ENCODE assay signal across 11 cellular contexts in genomic region chr4:8592366-8593267, GRCh38.
A peak's percentile ranks its signal among the peaks of the same experiment; 100 is the strongest.
DNase-seq lines count a peak whose midpoint lies in the region; ATAC-seq and TF ChIP-seq lines count a peak whose summit lies in the region.
"Had no signal": no experiment of that assay in that cellular context is flagged by ENCODE, and none has a peak within 500 bp of the region (broad histone marks: within the 10 kb centered on the region; RNA-seq: fewer than 3 reads in every experiment).

Gene CPZ, plus strand, starts transcription at chr4:8592765. Its CDS starts 69 bp downstream, at chr4:8592834.

- no peaks in the 10 kb centered on the region for H3K9me3 ChIP-seq in iPS-18c (ENCODE audit: control insufficient read depth, insufficient read depth, low read length)

- H3K4me3 ChIP-seq in HFF-Myc (replicated peaks; ENCODE audit: low read depth, low read length) = peak within 1 kb of the TSS; percentile 41
- peak within 1 kb of the TSS; percentile 45 for H3K4me3 ChIP-seq in astrocyte of the cerebellum (ENCODE audit: low read depth, low read length)
- peak within 1 kb of the TSS; percentile 50 for H3K4me3 ChIP-seq in iPS-18c (ENCODE audit: insufficient read depth, low read depth, low read length)

- TF ChIP-seq CTCF in HFF-Myc (IDR thresholded peaks at IDR 0.05; ENCODE audit: low read depth, low read length, missing control alignments) = no peak
- TF ChIP-seq CTCF in astrocyte of the cerebellum (IDR thresholded peaks at IDR 0.05; ENCODE audit: low read depth, low read length, missing control alignments) = no peak

- DNase-seq in HFF-Myc (ENCODE audit: extremely low read depth, low read depth) (no peak), astrocyte of the cerebellum (ENCODE audit: low read depth) (no peak), stromal cell of bone marrow (ENCODE audit: low read depth) (peak; percentile 23), hepatic stellate cell (ENCODE audit: low spot score) (no peak), COLO668 (lab: John Stamatoyannopoulos, UW; ENCODE audit: unreplicated experiment) (no peak), GM19238 (ENCODE audit: insufficient read length, low spot score) (no peak)
- DNase-seq: activated T-cell treated with anti-CD3 and anti-CD28 coated beads, Interleukin-2, amount 50 U/mL, for 4 hours; effector CD4-positive, alpha-beta T cell; NCI-H2107 had no signal

- in situ Hi-C loops in astrocyte of the cerebellum (cut with HindIII; ENCODE audit: low sequenced_read_pairs) = no loop called here

- no peak for ATAC-seq in SK-N-SH treated with all-trans-retinoic acid at 6 μM for 48 hours

TF ChIP-seq in SK-N-SH treated with all-trans-retinoic acid at 6 μM for 48 hours, 23 proteins besides CTCF, POLR2A, EP300 and RAD21:
- TF ChIP-seq OSR1 (CRISPR knock-in tag; IDR thresholded peaks at IDR 0.05) = no peak
- TF ChIP-seq ISL1 (CRISPR knock-in tag; IDR thresholded peaks at IDR 0.05) = no peak
- no peak for TF ChIP-seq POU6F1 (CRISPR knock-in tag; IDR thresholded peaks at IDR 0.05; ENCODE audit: borderline replicate concordance, low read depth)
- no peak for TF ChIP-seq ZNF8 (CRISPR knock-in tag; IDR thresholded peaks at IDR 0.05)
- no peak for TF ChIP-seq ARNTL (CRISPR knock-in tag; IDR thresholded peaks at IDR 0.05; ENCODE audit: borderline replicate concordance, low read depth)
- no peak for TF ChIP-seq TOX (CRISPR knock-in tag; IDR thresholded peaks at IDR 0.05; ENCODE audit: borderline replicate concordance)
- no peak for TF ChIP-seq ZNF565 (CRISPR knock-in tag; conservative IDR thresholded peaks at IDR 0.05; ENCODE audit: low read depth)
- TF ChIP-seq BACH2 (CRISPR knock-in tag; IDR thresholded peaks at IDR 0.05; ENCODE audit: borderline replicate concordance) = no peak
- no peak for TF ChIP-seq CREB5 (CRISPR knock-in tag; IDR thresholded peaks at IDR 0.05; ENCODE audit: low read depth)
- TF ChIP-seq, protein P1, sequence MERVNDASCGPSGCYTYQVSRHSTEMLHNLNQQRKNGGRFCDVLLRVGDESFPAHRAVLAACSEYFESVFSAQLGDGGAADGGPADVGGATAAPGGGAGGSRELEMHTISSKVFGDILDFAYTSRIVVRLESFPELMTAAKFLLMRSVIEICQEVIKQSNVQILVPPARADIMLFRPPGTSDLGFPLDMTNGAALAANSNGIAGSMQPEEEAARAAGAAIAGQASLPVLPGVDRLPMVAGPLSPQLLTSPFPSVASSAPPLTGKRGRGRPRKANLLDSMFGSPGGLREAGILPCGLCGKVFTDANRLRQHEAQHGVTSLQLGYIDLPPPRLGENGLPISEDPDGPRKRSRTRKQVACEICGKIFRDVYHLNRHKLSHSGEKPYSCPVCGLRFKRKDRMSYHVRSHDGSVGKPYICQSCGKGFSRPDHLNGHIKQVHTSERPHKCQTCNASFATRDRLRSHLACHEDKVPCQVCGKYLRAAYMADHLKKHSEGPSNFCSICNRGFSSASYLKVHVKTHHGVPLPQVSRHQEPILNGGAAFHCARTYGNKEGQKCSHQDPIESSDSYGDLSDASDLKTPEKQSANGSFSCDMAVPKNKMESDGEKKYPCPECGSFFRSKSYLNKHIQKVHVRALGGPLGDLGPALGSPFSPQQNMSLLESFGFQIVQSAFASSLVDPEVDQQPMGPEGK (CRISPR knock-in tag; IDR thresholded peaks at IDR 0.05; ENCODE audit: borderline replicate concordance) = no peak
- TF ChIP-seq CSDC2 (CRISPR knock-in tag; IDR thresholded peaks at IDR 0.05) = no peak
- TF ChIP-seq GLIS3 (CRISPR knock-in tag; IDR thresholded peaks at IDR 0.05) = no peak
- no peak for TF ChIP-seq ESRRG (CRISPR knock-in tag; IDR thresholded peaks at IDR 0.05)
- no peak for TF ChIP-seq PPARA (CRISPR knock-in tag; IDR thresholded peaks at IDR 0.05; ENCODE audit: borderline replicate concordance)
- no peak for TF ChIP-seq ZFP3 (CRISPR knock-in tag; IDR thresholded peaks at IDR 0.05)
- TF ChIP-seq, protein P2, sequence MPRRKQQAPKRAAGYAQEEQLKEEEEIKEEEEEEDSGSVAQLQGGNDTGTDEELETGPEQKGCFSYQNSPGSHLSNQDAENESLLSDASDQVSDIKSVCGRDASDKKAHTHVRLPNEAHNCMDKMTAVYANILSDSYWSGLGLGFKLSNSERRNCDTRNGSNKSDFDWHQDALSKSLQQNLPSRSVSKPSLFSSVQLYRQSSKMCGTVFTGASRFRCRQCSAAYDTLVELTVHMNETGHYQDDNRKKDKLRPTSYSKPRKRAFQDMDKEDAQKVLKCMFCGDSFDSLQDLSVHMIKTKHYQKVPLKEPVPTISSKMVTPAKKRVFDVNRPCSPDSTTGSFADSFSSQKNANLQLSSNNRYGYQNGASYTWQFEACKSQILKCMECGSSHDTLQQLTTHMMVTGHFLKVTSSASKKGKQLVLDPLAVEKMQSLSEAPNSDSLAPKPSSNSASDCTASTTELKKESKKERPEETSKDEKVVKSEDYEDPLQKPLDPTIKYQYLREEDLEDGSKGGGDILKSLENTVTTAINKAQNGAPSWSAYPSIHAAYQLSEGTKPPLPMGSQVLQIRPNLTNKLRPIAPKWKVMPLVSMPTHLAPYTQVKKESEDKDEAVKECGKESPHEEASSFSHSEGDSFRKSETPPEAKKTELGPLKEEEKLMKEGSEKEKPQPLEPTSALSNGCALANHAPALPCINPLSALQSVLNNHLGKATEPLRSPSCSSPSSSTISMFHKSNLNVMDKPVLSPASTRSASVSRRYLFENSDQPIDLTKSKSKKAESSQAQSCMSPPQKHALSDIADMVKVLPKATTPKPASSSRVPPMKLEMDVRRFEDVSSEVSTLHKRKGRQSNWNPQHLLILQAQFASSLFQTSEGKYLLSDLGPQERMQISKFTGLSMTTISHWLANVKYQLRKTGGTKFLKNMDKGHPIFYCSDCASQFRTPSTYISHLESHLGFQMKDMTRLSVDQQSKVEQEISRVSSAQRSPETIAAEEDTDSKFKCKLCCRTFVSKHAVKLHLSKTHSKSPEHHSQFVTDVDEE (CRISPR knock-in tag; IDR thresholded peaks at IDR 0.05) = no peak
- no peak for TF ChIP-seq TCF4 (CRISPR knock-in tag; IDR thresholded peaks at IDR 0.05; ENCODE audit: borderline replicate concordance)
- TF ChIP-seq ZFP30 (CRISPR knock-in tag; IDR thresholded peaks at IDR 0.05) = no peak
